8 cellular contexts compared by ENCODE assay signal in genomic region chr10:14742815-14743214, GRCh38. TPM values are rescaled to one million over a fixed set of nuclear protein-coding genes. Genes with fewer than 3 reads are reported as not detected.
DNase-seq lines count a peak whose midpoint lies in the region; ATAC-seq and TF ChIP-seq lines count a peak whose summit lies in the region.

No MANE protein-coding gene starts in this region.

- H3K36me3 ChIP-seq in ovary (no peaks in the 10 kb centered on the region), osteoblast (ENCODE audit: insufficient read depth, low read length) (no peaks in the 10 kb centered on the region)

- no peak for TF ChIP-seq EP300 in ovary (IDR thresholded peaks at IDR 0.05)

- no peaks in the 10 kb centered on the region for H3K4me1 ChIP-seq in ovary (ENCODE audit: insufficient read depth)
- H3K4me1 ChIP-seq in osteoblast (ENCODE audit: insufficient read depth, low read length) = no peaks in the 10 kb centered on the region

- TF ChIP-seq CTCF in GM12865 (IDR thresholded peaks at IDR 0.05; ENCODE audit: insufficient read depth, low read depth, low read length, missing control alignments) (no peak), GM20000 (IDR thresholded peaks at IDR 0.05; ENCODE audit: extremely low read depth, missing control alignments) (no peak), endothelial cell (IDR thresholded peaks at IDR 0.05; ENCODE audit: unreplicated experiment) (no peak), ovary (IDR thresholded peaks at IDR 0.05) (no peak), osteoblast (IDR thresholded peaks at IDR 0.05; ENCODE audit: extremely low read depth, low read depth, low read length) (no peak)

- ATAC-seq in HG03469 (IDR thresholded peaks at IDR 0.05; ENCODE audit: unreplicated experiment) (peak; percentile 91), SK-N-SH treated with all-trans-retinoic acid at 6 μM for 48 hours (no peak)

- H3K27me3 ChIP-seq in ovary (no peaks in the 10 kb centered on the region), osteoblast (ENCODE audit: insufficient read depth, low read length) (peaks cover 5% of the 10 kb centered on the region)

- H2AFZ ChIP-seq in osteoblast (ENCODE audit: low read length) = no peak overlapping the region

- 36 to 61% (median 45%) methylated on average over 3 of the region's 3 CpGs for WGBS in ovary, 3 donors

- peaks cover 3% of the 10 kb centered on the region for H3K27me3 Mint-ChIP-seq in endothelial cell (ENCODE audit: unreplicated experiment)

- H3K27ac ChIP-seq in ovary (no peak overlapping the region), osteoblast (ENCODE audit: low read depth, low read length) (no peak overlapping the region)

- peaks cover 6% of the 10 kb centered on the region for H3K36me3 Mint-ChIP-seq in endothelial cell (ENCODE audit: low read depth, unreplicated experiment)

- H3K4me1 Mint-ChIP-seq in endothelial cell (ENCODE audit: unreplicated experiment) = peaks cover 8% of the 10 kb centered on the region

- no peak overlapping the region for H3K4me2 ChIP-seq in osteoblast (ENCODE audit: insufficient read depth, low read length)

- DNase-seq in GM12865 (ENCODE audit: low read depth) (peak; percentile 59), GM20000 (ENCODE audit: low spot score) (peak; percentile 28), endothelial cell (ENCODE audit: low spot score) (no peak), ovary (no peak), SW480 (ENCODE audit: low spot score) (no peak), osteoblast (ENCODE audit: insufficient read length, low spot score, missing footprints) (no peak)

- H3K9me3 ChIP-seq in ovary (no peaks in the 10 kb centered on the region), osteoblast (ENCODE audit: low read depth, low read length) (no peaks in the 10 kb centered on the region)

- no peaks in the 10 kb centered on the region for H3K79me2 ChIP-seq in osteoblast (ENCODE audit: insufficient read depth, low read length)

- H3K9me3 Mint-ChIP-seq in endothelial cell (ENCODE audit: unreplicated experiment) = no peaks in the 10 kb centered on the region

- no peak overlapping the region for H3K4me3 ChIP-seq in GM12865 (ENCODE audit: low read depth, low read length)
- no peak overlapping the region for H3K4me3 ChIP-seq in ovary
- H3K4me3 ChIP-seq in osteoblast (ENCODE audit: insufficient read depth, low read length) = no peak overlapping the region

- no peak for TF ChIP-seq POLR2A in ovary (IDR thresholded peaks at IDR 0.05)

- no peaks in the 10 kb centered on the region for H4K20me1 ChIP-seq in osteoblast (ENCODE audit: insufficient read depth, low read length)

- H3K27ac Mint-ChIP-seq in endothelial cell (ENCODE audit: unreplicated experiment) = peak overlapping the region; percentile 4

- intact Hi-C loops in ovary (cut with DNase I) = no loop called here

- H3K4me3 Mint-ChIP-seq in endothelial cell (ENCODE audit: unreplicated experiment) = no peak overlapping the region

TF ChIP-seq in SK-N-SH treated with all-trans-retinoic acid at 6 μM for 48 hours, 23 proteins besides CTCF, POLR2A, EP300 and RAD21:
- TF ChIP-seq ZNF565 (CRISPR knock-in tag; conservative IDR thresholded peaks at IDR 0.05; ENCODE audit: low read depth) (no peak), GLIS3 (CRISPR knock-in tag; IDR thresholded peaks at IDR 0.05) (no peak), CSDC2 (CRISPR knock-in tag; IDR thresholded peaks at IDR 0.05) (no peak), ZNF70 (CRISPR knock-in tag; IDR thresholded peaks at IDR 0.05) (no peak), ESRRG (CRISPR knock-in tag; IDR thresholded peaks at IDR 0.05) (no peak), ZC3H10 (CRISPR knock-in tag; IDR thresholded peaks at IDR 0.05) (no peak), ZFP30 (CRISPR knock-in tag; IDR thresholded peaks at IDR 0.05) (no peak), PATZ1 (CRISPR knock-in tag; IDR thresholded peaks at IDR 0.05; ENCODE audit: borderline replicate concordance) (no peak), TOX (CRISPR knock-in tag; IDR thresholded peaks at IDR 0.05; ENCODE audit: borderline replicate concordance) (no peak), SNAI2 (CRISPR knock-in tag; IDR thresholded peaks at IDR 0.05) (no peak), BACH2 (CRISPR knock-in tag; IDR thresholded peaks at IDR 0.05; ENCODE audit: borderline replicate concordance) (no peak), PPARA (CRISPR knock-in tag; IDR thresholded peaks at IDR 0.05; ENCODE audit: borderline replicate concordance) (no peak), TCF4 (CRISPR knock-in tag; IDR thresholded peaks at IDR 0.05; ENCODE audit: borderline replicate concordance) (no peak), TSHZ2 (CRISPR knock-in tag; IDR thresholded peaks at IDR 0.05) (no peak), ISL1 (CRISPR knock-in tag; IDR thresholded peaks at IDR 0.05) (no peak), ZFP3 (CRISPR knock-in tag; IDR thresholded peaks at IDR 0.05) (no peak), ARNTL (CRISPR knock-in tag; IDR thresholded peaks at IDR 0.05; ENCODE audit: borderline replicate concordance, low read depth) (no peak)

RNA-seq across cellular contexts. Expression of gene FAM107B, which starts 31.9 kb away (rescaled TPM):
- total RNA-seq in endothelial cell (ENCODE audit: unreplicated experiment) = 462 TPM
- 10 to 100 TPM in 6 of 7 donors, 1 to 10 TPM in 1; 6.0 to 19.1 (median 15.0) TPM for total RNA-seq in ovary
- polyA plus RNA-seq in ovary = 10 to 100 TPM; 10.2 to 26.6 TPM
- total RNA-seq in osteoblast = 24.2 and 30.0 TPM in 2 replicates

Comparison
In these comparisons a context has a peak if more than half of its experiments do, and no peak if none do; other contexts are left out.
1. DNase-seq: peak in GM12865 (single experiment) and GM20000 (single experiment); none in endothelial cell (single experiment), ovary (0 of 5), SW480 (single experiment) and osteoblast (single experiment).
2. RNA of gene FAM107B, which starts 31.9 kb away (total RNA-seq): 462 TPM in endothelial cell (single experiment); 24.2 to 30.0 TPM in osteoblast and 6.0 to 19.1 TPM in ovary; every median in the first group is over 10 times any median in the second.